In the genomic region with DNA sequence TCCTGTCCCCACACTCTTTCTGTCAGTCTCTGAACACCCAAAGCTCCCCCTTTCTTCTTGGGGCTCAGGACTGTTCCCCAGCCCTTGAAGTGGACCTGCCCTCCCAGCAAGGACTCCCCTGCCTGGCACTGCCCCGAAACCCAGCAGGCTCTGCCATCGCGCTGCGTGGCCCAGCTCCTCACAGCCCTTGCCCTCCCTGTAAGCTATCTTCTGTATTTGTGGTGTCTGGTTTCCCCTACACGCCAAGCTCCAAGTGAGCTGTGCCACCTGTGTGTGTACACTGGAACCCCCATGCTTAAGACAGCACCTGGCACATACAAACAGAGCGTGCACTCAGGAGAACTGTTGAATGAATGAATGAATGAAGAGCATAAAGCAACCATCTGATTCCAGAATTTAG, we compare ENCODE assay signal across 21 cellular contexts. TPM values are rescaled to one million over a fixed set of nuclear protein-coding genes. Genes with fewer than 3 reads are reported as not detected.
DNase-seq lines count a peak whose midpoint lies in the region; ATAC-seq, FAIRE-seq and TF ChIP-seq lines count a peak whose summit lies in the region.
"Had no signal": no experiment of that assay in that cellular context is flagged by ENCODE, and none has a peak within 500 bp of the region (broad histone marks: within the 10 kb centered on the region; RNA-seq: fewer than 3 reads in every experiment).

No MANE protein-coding gene starts in this region.

- no peak for TF ChIP-seq RAD21 in K562 (CRISPR knock-in tag; conservative IDR thresholded peaks at IDR 0.05 in 1 of 2, IDR thresholded peaks at IDR 0.05 in 1 of 2)

- no peak overlapping the region for H3K27ac ChIP-seq in K562 (ENCODE audit: extremely low read depth, low read depth, low read length)
- H3K27ac ChIP-seq: epithelial cell of prostate, GM23248, hepatocyte, right lobe of liver had no signal

- intact Hi-C loops in K562 (cut with micrococcal nuclease), result no loop called here

- H3K4me1 ChIP-seq in K562 (replicated peaks in 1 of 2; ENCODE audit: control insufficient read depth in 2 of 2, insufficient read depth in 2 of 2, low read length in 2 of 2), result peaks cover 0 to 20% of the 10 kb centered on the region in 2 experiments; a peak in 1 of 5 replicates

- FAIRE-seq in K562 (lab: Jason Lieb, UNC), result no peak

- no peak for TF ChIP-seq EP300 in K562 (IDR thresholded peaks at IDR 0.05; ENCODE audit: low read length)

- no peak for TF ChIP-seq CTCF in K562 (IDR thresholded peaks at IDR 0.05 in 2 of 3, conservative IDR thresholded peaks at IDR 0.05 in 1 of 3; ENCODE audit: insufficient read depth in 2 of 3, low read depth in 1 of 3, low read length in 3 of 3)

- WGBS in K562 (ENCODE audit: insufficient coverage, low coverage, missing lambda C conversion rate), result 59% methylated on average over 6 of the region's 6 CpGs

- BruUV-seq in K562 (replicated peaks; lab: Mats Ljungman, UMichigan), result no TSS peak

- no peaks in the 10 kb centered on the region for H3K9me1 ChIP-seq in K562 (ENCODE audit: control insufficient read depth, insufficient read depth, low read length)

- in situ Hi-C loops in K562 (cut with MboI), result no loop called here

- 0 out of 4 replicates have a peak overlapping the region, but pooled peaks of 1 of the 2 experiments have one; percentile 40 for H3K9ac ChIP-seq in K562 (ENCODE audit: insufficient read depth in 1 of 2, low read depth in 2 of 2, low read length in 2 of 2)
- H3K9ac ChIP-seq: GM23248 had no signal

- H2AFZ ChIP-seq in K562 (ENCODE audit: low read depth, low read length), result no peak overlapping the region
- H2AFZ ChIP-seq: GM23248, hepatocyte had no signal

- no peak overlapping the region for H3K4me3 ChIP-seq in K562
- H3K4me3 ChIP-seq: GM23248, hepatocyte, right lobe of liver had no signal

- ATAC-seq in K562 (no peak), GM19324 (IDR thresholded peaks at IDR 0.05; ENCODE audit: low FRiP score, unreplicated experiment) (no peak)

- CTCF ChIA-PET in K562 (lab: Yijun Ruan, JAX; ENCODE audit: low intra/inter-chr PET ratio), result no interaction called here

- no peak overlapping the region for H3K4me2 ChIP-seq in K562 (ENCODE audit: insufficient read depth, low read length)
- H3K4me2 ChIP-seq: hepatocyte had no signal

- no peak for TF ChIP-seq POLR2A in K562 (conservative IDR thresholded peaks at IDR 0.05)

- H3K27me3 ChIP-seq in K562 (ENCODE audit: control insufficient read depth in 2 of 2, insufficient read depth in 2 of 2, low read length in 2 of 2), result peaks cover 53 to 75% of the 10 kb centered on the region in 2 experiments
- H3K27me3 ChIP-seq: hepatocyte, right lobe of liver had no signal

- H3K79me2 ChIP-seq in K562 (ENCODE audit: control insufficient read depth, insufficient read depth, low read length), result no peaks in the 10 kb centered on the region
- H3K79me2 ChIP-seq: hepatocyte had no signal

- no peaks in the 10 kb centered on the region for H4K20me1 ChIP-seq in K562 (replicated peaks; ENCODE audit: control insufficient read depth, insufficient read depth, low read length)

- 0 out of 2 replicates have a peak, but pooled peaks cover 3% of the 10 kb centered on the region for H3K9me3 ChIP-seq in K562 (replicated peaks; ENCODE audit: control insufficient read depth, insufficient read depth, low read depth, low read length)
- H3K9me3 ChIP-seq: right lobe of liver had no signal

- POLR2A ChIA-PET in K562 (lab: Yijun Ruan, JAX), result interaction anchor here (0.5 to 1.0 kb wide), 3 partner anchors 9 to 371 kb away, joined by 3 read pairs; no protein-coding TSS in a partner anchor

- H3K36me3 ChIP-seq in K562 (ENCODE audit: control insufficient read depth, insufficient read depth, low read length), result no peaks in the 10 kb centered on the region
- H3K36me3 ChIP-seq: right lobe of liver had no signal

- peak; percentile 36 for DNase-seq in activated effector memory CD4-positive, alpha-beta T cell treated with anti-CD3 and anti-CD28 coated beads, Interleukin-2, amount 50 U/mL, for 16 hours
- DNase-seq in activated effector memory CD4-positive, alpha-beta T cell treated with Interleukin-2 at 50 U/mL for 16 hours, result no peak
- DNase-seq in NCI-H2171 (lab: John Stamatoyannopoulos, UW) (peak; percentile 20), K562 (ENCODE audit: extremely low read depth in 1 of 4, low spot score in 3 of 4) (no peak), mesenteric fat pad (ENCODE audit: low spot score) (no peak), Kasumi-1 (lab: John Stamatoyannopoulos, UW) (no peak), SW480 (ENCODE audit: low spot score) (no peak)
- DNase-seq: activated CD4-positive, CD25-positive, alpha-beta regulatory T cell treated with anti-CD3 and anti-CD28 coated beads, Interleukin-2, amount 50 U/mL, for 72 hours; activated naive CD4-positive, alpha-beta T cell treated with anti-CD3 and anti-CD28 coated beads, Interleukin-2, amount 10 ng/mL, durations not matched to agents 7 days and 5 days; activated T-cell treated with anti-CD3 and anti-CD28 coated beads, Interleukin-2, amount 50 U/mL, for 48 hours; Calu3; central memory CD4-positive, alpha-beta T cell; GM23248; NCI-H146; NCI-H526 treated with DMSO at 0.1 percent for 48 hours; Right ventricle myocardium superior; stimulated activated CD8-positive, alpha-beta memory T cell treated with anti-CD3 and anti-CD28 coated beads, Interleukin-4, amount 100 ng/mL, for 48 hours had no signal

TF ChIP-seq in K562, 482 proteins besides CTCF, POLR2A, EP300 and RAD21:
- TF ChIP-seq ZNF316 (IDR thresholded peaks at IDR 0.05), result no peak
- no peak for TF ChIP-seq TBL1XR1 (IDR thresholded peaks at IDR 0.05; ENCODE audit: low read length in 2 of 2)
- TF ChIP-seq ZNF274 (IDR thresholded peaks at IDR 0.05; ENCODE audit: borderline replicate concordance, low read depth, low read length), result no peak
- no peak for TF ChIP-seq PTTG1 (tag; IDR thresholded peaks at IDR 0.05; ENCODE audit: low read depth)
- 0 out of 2 replicates have a peak, but pooled peaks have one; percentile 7 for TF ChIP-seq ZNF24 (IDR thresholded peaks at IDR 0.05)

RNA-seq across cellular contexts. Expression of a gene that starts 57.7 kb away (rescaled TPM):
- total RNA-seq in K562 (2011; cell fraction: chromatin; rRNA removed; ENCODE audit: low replicate concordance), result 22.9 and 46.7 TPM in 2 replicates
- total RNA-seq in K562 (2011; cell fraction: nucleolus; rRNA removed), result 19.5 and 19.6 TPM in 2 replicates
- total RNA-seq in K562 (2011; cell fraction: nucleoplasm; rRNA removed), result 38.3 and 79.8 TPM in 2 replicates
- total RNA-seq in K562 (2014; rRNA removed) (10.1 and 16.3 TPM in 2 replicates), K562 (2014; rRNA removed; fragmentation: Illumina TruSeq; extraction: Trizol) (14.2 and 15.4 TPM in 2 replicates), K562 (2015; rRNA removed; fragmentation: Illumina TruSeq; extraction: Trizol) (9.0 and 9.5 TPM in 2 replicates), K562 (2021) (17.0 and 18.2 TPM in 2 replicates), mesenteric fat pad (9.6 TPM)
- polyA plus RNA-seq in K562 (2011; rRNA removed) (13.1 and 16.5 TPM in 2 replicates), K562 (2014; fragmentation: Illumina TruSeq; extraction: Trizol) (10.7 and 11.4 TPM in 2 replicates), K562 (2014; fragmentation: Nextera tagmentation; extraction: Ambion mirVana) (10 to 100 TPM; 24.3 to 35.3 TPM), K562 (2014; rRNA removed) (20.9 and 23.8 TPM in 2 replicates)
- 3.9 and 6.4 TPM in 2 replicates for polyA plus RNA-seq in K562 (2011; cell fraction: cytosol; rRNA removed)
- 5.9 and 7.9 TPM in 2 replicates for polyA plus RNA-seq in K562 (2011; cell fraction: nucleus; rRNA removed)
- 10.4 and 13.3 TPM in 2 replicates for polyA plus RNA-seq in K562 (2012)
- polyA minus RNA-seq in K562 (2011; rRNA and poly(A)+ RNA removed), result 6.4 and 7.7 TPM in 2 replicates
- polyA minus RNA-seq in K562 (2011; cell fraction: cytosol; rRNA and poly(A)+ RNA removed), result 1.6 and 2.5 TPM in 2 replicates
- 7.5 and 10.7 TPM in 2 replicates for polyA minus RNA-seq in K562 (2011; cell fraction: nucleus; rRNA and poly(A)+ RNA removed)

Comparison
In these comparisons a context has a peak if more than half of its experiments do, and no peak if none do; other contexts are left out.
1. DNase-seq: peak in activated effector memory CD4-positive, alpha-beta T cell treated with anti-CD3 and anti-CD28 coated beads, Interleukin-2, amount 50 U/mL, for 16 hours (single experiment) and NCI-H2171 (single experiment); none in activated effector memory CD4-positive, alpha-beta T cell treated with Interleukin-2 at 50 U/mL for 16 hours (single experiment), K562 (0 of 4), mesenteric fat pad (single experiment), Kasumi-1 (0 of 2) and SW480 (single experiment).